Comparison of ENCODE assay signal across 9 cellular contexts in the genomic region with DNA sequence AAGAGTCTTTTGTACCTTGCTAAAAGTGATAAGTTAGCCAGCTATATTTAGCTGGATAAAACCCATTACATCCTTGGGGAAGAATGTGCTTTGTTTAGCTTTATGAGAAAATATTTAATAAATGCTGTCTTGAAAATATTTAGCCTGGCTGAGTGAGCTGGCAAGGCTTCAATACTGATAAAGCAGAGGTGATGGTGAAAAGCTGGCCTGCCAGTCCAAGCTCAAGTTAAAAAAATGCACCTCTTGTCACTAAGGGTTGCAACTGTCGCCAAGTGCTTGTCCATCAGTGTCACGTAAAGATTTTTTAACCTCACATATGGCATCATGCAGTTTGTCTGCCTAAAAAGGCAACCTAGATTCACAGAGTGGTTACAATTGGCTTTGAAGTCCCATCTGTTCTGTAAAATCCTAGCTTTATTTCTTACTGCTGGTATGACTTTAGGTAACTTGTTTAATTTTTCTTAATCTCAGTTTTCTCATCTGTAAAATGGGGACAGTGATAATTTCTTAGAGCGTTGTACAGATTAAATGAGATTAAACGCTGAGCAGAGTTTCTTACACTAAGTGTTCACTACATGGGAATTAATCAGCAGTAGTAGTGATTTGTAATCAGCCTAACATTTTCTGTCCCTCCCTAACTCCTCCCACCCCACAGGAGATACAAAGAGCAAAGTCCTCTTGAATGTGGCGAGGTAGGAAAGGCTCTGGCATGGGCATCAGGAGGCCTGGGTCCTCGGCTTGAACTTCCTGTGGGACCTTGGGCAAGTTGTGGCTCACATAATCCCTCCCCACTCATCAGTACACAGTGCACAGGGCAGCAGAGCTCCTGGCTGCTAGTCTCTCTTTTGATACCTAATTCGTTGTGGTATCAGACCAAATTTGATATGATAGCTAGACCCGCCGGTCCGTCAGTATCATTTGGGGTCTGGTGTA. TPM values are rescaled to one million over a fixed set of nuclear protein-coding genes. Genes with fewer than 3 reads are reported as not detected.
DNase-seq lines count a peak whose midpoint lies in the region; ATAC-seq and FAIRE-seq lines count a peak whose summit lies in the region.
"Had no signal": no experiment of that assay in that cellular context is flagged by ENCODE, and none has a peak within 500 bp of the region (broad histone marks: within the 10 kb centered on the region; RNA-seq: fewer than 3 reads in every experiment).

No MANE protein-coding gene starts in this region.

- peak overlapping the region in 1 of 2 donors; percentile 22 for H3K4me3 ChIP-seq in stomach smooth muscle (ENCODE audit: low read length in 2 of 2)

- DNase-seq in GM19239 (ENCODE audit: insufficient read length, low spot score) (no peak), astrocyte of the hippocampus (ENCODE audit: low read depth, low spot score) (peak; percentile 65), left colon (no peak), SKM-1 treated with dmso at 0.1 percent for 144 hours (lab: John Stamatoyannopoulos, UW; ENCODE audit: unreplicated experiment) (no peak), activated gamma-delta T cell (lab: John Stamatoyannopoulos, UW) (no peak)
- DNase-seq in activated CD4-positive, CD25-positive, alpha-beta regulatory T cell (lab: John Stamatoyannopoulos, UW): no peak
- DNase-seq: stimulated activated CD4-positive, alpha-beta T cell treated with anti-CD3 and anti-CD28 coated beads, Interleukin-2, amount 100 ng/mL, for 48 hours had no signal

- H3K4me1 ChIP-seq in stomach smooth muscle (ENCODE audit: control insufficient read depth, insufficient read depth, low read length): peaks cover 54% of the 10 kb centered on the region

- no peaks in the 10 kb centered on the region for H3K27me3 ChIP-seq in stomach smooth muscle (ENCODE audit: control insufficient read depth in 1 of 2, insufficient read depth in 2 of 2, low read length in 2 of 2)

- H3K36me3 ChIP-seq in stomach smooth muscle (ENCODE audit: control insufficient read depth in 2 of 2, insufficient read depth in 2 of 2, low read length in 2 of 2): no peaks in the 10 kb centered on the region

- intact Hi-C loops in left colon (cut with DNase I, micrococcal nuclease): no loop called here

- H3K9ac ChIP-seq in stomach smooth muscle (ENCODE audit: low read length in 2 of 2): peak overlapping the region in 1 of 2 donors; percentile 1

- FAIRE-seq in GM19239 (lab: Jason Lieb, UNC): peak; percentile 72

- peak overlapping the region; percentile 74 for H3K27ac ChIP-seq in stomach smooth muscle (ENCODE audit: low read length)

- ATAC-seq in left colon (peak; percentile 73), HG02798 (IDR thresholded peaks at IDR 0.05; ENCODE audit: poor library complexity, unreplicated experiment) (no peak)

- H3K9me3 ChIP-seq in stomach smooth muscle (ENCODE audit: control insufficient read depth in 2 of 2, low read length in 2 of 2): no peaks in the 10 kb centered on the region

RNA-seq across cellular contexts. Expression of a gene that starts 48.7 kb away (rescaled TPM):
- 10 to 100 TPM; 67.6 to 71.4 TPM for total RNA-seq in left colon
